11 cellular contexts compared by ENCODE assay signal in genomic region chr19:19517235-19517619, GRCh38. TPM values are rescaled to one million over a fixed set of nuclear protein-coding genes. Genes with fewer than 3 reads are reported as not detected.
A peak's percentile ranks its signal among the peaks of the same experiment; 100 is the strongest.
DNase-seq lines count a peak whose midpoint lies in the region; ATAC-seq and TF ChIP-seq lines count a peak whose summit lies in the region.
"Had no signal": no experiment of that assay in that cellular context is flagged by ENCODE, and none has a peak within 500 bp of the region (broad histone marks: within the 10 kb centered on the region; RNA-seq: fewer than 3 reads in every experiment).

No MANE protein-coding gene starts in this region.

- peaks cover 0 to 22% (median 17%) of the 10 kb centered on the region in 9 donors for H3K36me3 ChIP-seq in heart left ventricle
- H3K36me3 ChIP-seq in iPS-20b (ENCODE audit: insufficient read depth, low read depth, low read length): peaks cover 19% of the 10 kb centered on the region
- H3K36me3 ChIP-seq in transverse colon: no peaks in the 10 kb centered on the region

- no peak for TF ChIP-seq CTCF in heart left ventricle (IDR thresholded peaks at IDR 0.05)
- TF ChIP-seq CTCF in transverse colon (IDR thresholded peaks at IDR 0.05): no peak

- peak overlapping the region in 2 of 12 donors; percentile 90 to 92 for H3K27ac ChIP-seq in heart left ventricle
- no peak overlapping the region for H3K27ac ChIP-seq in iPS-20b (ENCODE audit: low read length)
- H3K27ac ChIP-seq in transverse colon: no peak overlapping the region

- ATAC-seq in heart left ventricle: no peak
- no peak for ATAC-seq in left cardiac atrium
- ATAC-seq in GM19023 (IDR thresholded peaks at IDR 0.05; ENCODE audit: unreplicated experiment): no peak
- no peak for ATAC-seq in esophagus mucosa
- ATAC-seq in GM19035 (IDR thresholded peaks at IDR 0.05; ENCODE audit: unreplicated experiment): no peak
- ATAC-seq: activated CD4-positive, CD25-positive, alpha-beta regulatory T cell treated with anti-CD3 and anti-CD28 coated beads, Interleukin-2, amount 50 U/mL, for 24 hours had no signal

- H3K4me3 ChIP-seq in heart left ventricle (peak overlapping the region in 10 of 12 donors; percentile 56 to 95 (median 77)), iPS-20b (ENCODE audit: low read length) (peak overlapping the region; percentile 99), transverse colon (peak overlapping the region in 3 of 4 donors; percentile 71 to 83 (median 76))

- H3K9me3 Mint-ChIP-seq in activated T-helper 2 cell treated with anti-CD3 and anti-CD28 coated beads, Interferon-gamma antibody, Interleukin-2, Interleukin-4, amounts not matched to agents 10 μg/mL and 5 μg/mL and 100 μg/mL, durations not matched to agents 14 hours and 24 hours and 36 hours: no peaks in the 10 kb centered on the region

- peak overlapping the region; percentile 93; the same call in 1 of the 2 replicates for H3K9ac ChIP-seq in iPS-20b (ENCODE audit: low read depth, low read length)

- TF ChIP-seq POLR2A in heart left ventricle (IDR thresholded peaks at IDR 0.05): no peak
- no peak for TF ChIP-seq POLR2A in transverse colon (IDR thresholded peaks at IDR 0.05)

- peaks cover 6% of the 10 kb centered on the region for H3K4me1 Mint-ChIP-seq in activated T-helper 2 cell treated with anti-CD3 and anti-CD28 coated beads, Interferon-gamma antibody, Interleukin-2, Interleukin-4, amounts not matched to agents 10 μg/mL and 5 μg/mL and 100 μg/mL, durations not matched to agents 14 hours and 24 hours and 36 hours (ENCODE audit: low read depth)

- H3K9me3 ChIP-seq in heart left ventricle (peaks cover 0 to 5% (median 0%) of the 10 kb centered on the region in 12 donors), iPS-20b (ENCODE audit: insufficient read depth, low read depth, low read length) (peaks cover 5% of the 10 kb centered on the region), transverse colon (no peaks in the 10 kb centered on the region)
- H3K9me3 ChIP-seq: neutrophil had no signal

- 79 to 86% (median 83%) methylated on average over 10 of the region's 10 CpGs for WGBS in heart left ventricle, 4 donors
- WGBS in transverse colon (ENCODE audit: low coverage in 1 of 2), 2 donors: 63 to 80% methylated on average over 3 to 10 of the region's 10 CpGs

- in situ Hi-C loops in transverse colon (cut with MboI; ENCODE audit: low pct_ligation_motif_present in 1 of 4, low pct_unique_long_range_greater_than_20kb in 1 of 4, low sequenced_read_pairs in 3 of 4): no loop called here

- DNase-seq in heart left ventricle: no peak
- no peak for DNase-seq in left cardiac atrium
- no peak for DNase-seq in activated T-helper 2 cell treated with anti-CD3 and anti-CD28 coated beads, Interferon-gamma antibody, Interleukin-2, Interleukin-4, amounts not matched to agents 10 μg/mL and 5 μg/mL and 100 μg/mL, durations not matched to agents 14 hours and 24 hours and 36 hours (ENCODE audit: low spot score)
- DNase-seq in transverse colon: no peak
- DNase-seq: NCI-H2227 treated with DMSO at 0.1 percent for 48 hours had no signal

- H3K27me3 ChIP-seq in heart left ventricle: no peaks in the 10 kb centered on the region
- no peaks in the 10 kb centered on the region for H3K27me3 ChIP-seq in iPS-20b (ENCODE audit: insufficient read depth, low read length)
- H3K27me3 ChIP-seq in transverse colon: no peaks in the 10 kb centered on the region

- intact Hi-C loops in heart left ventricle (cut with DNase I): no loop called here
- intact Hi-C loops in left cardiac atrium (cut with DNase I): no loop called here
- intact Hi-C loops in activated T-helper 2 cell treated with anti-CD3 and anti-CD28 coated beads, Interferon-gamma antibody, Interleukin-2, Interleukin-4, amounts not matched to agents 10 μg/mL and 5 μg/mL and 100 μg/mL, durations not matched to agents 14 hours and 24 hours and 36 hours (cut with micrococcal nuclease): no loop called here
- intact Hi-C loops in transverse colon (cut with DNase I; ENCODE audit: low total_unique reads): no loop called here

- TF ChIP-seq EP300 in transverse colon (IDR thresholded peaks at IDR 0.05; ENCODE audit: low read depth): no peak

- peak overlapping the region; percentile 94 for H3K27ac Mint-ChIP-seq in activated T-helper 2 cell treated with anti-CD3 and anti-CD28 coated beads, Interferon-gamma antibody, Interleukin-2, Interleukin-4, amounts not matched to agents 10 μg/mL and 5 μg/mL and 100 μg/mL, durations not matched to agents 14 hours and 24 hours and 36 hours

- H3K4me1 ChIP-seq in heart left ventricle (peaks cover 0 to 49% (median 29%) of the 10 kb centered on the region in 12 donors), iPS-20b (ENCODE audit: insufficient read depth, low read length) (no peaks in the 10 kb centered on the region), transverse colon (peaks cover 6 to 32% (median 19%) of the 10 kb centered on the region in 4 donors)

- peak overlapping the region; percentile 92 for H3K4me3 Mint-ChIP-seq in activated T-helper 2 cell treated with anti-CD3 and anti-CD28 coated beads, Interferon-gamma antibody, Interleukin-2, Interleukin-4, amounts not matched to agents 10 μg/mL and 5 μg/mL and 100 μg/mL, durations not matched to agents 14 hours and 24 hours and 36 hours (ENCODE audit: low read depth)

- peaks cover 38% of the 10 kb centered on the region for H3K36me3 Mint-ChIP-seq in activated T-helper 2 cell treated with anti-CD3 and anti-CD28 coated beads, Interferon-gamma antibody, Interleukin-2, Interleukin-4, amounts not matched to agents 10 μg/mL and 5 μg/mL and 100 μg/mL, durations not matched to agents 14 hours and 24 hours and 36 hours (ENCODE audit: low read depth)

- no peaks in the 10 kb centered on the region for H3K27me3 Mint-ChIP-seq in activated T-helper 2 cell treated with anti-CD3 and anti-CD28 coated beads, Interferon-gamma antibody, Interleukin-2, Interleukin-4, amounts not matched to agents 10 μg/mL and 5 μg/mL and 100 μg/mL, durations not matched to agents 14 hours and 24 hours and 36 hours (ENCODE audit: low read depth)

RNA-seq across cellular contexts. Expression of gene NDUFA13, which starts 1.2 kb away (rescaled TPM):
- total RNA-seq in heart left ventricle: 1,000 to 10,000 TPM in 3 of 9 donors, 100 to 1,000 TPM in 6; 101 to 1,154 (median 960) TPM
- 1,000 to 10,000 TPM in 1 of 2 donors, 100 to 1,000 TPM in 1; 856 to 1,476 TPM for polyA plus RNA-seq in heart left ventricle
- 100 to 1,000 TPM; 850 to 852 TPM for total RNA-seq in left cardiac atrium
- 381 and 393 TPM in 2 replicates for total RNA-seq in activated T-helper 2 cell treated with anti-CD3 and anti-CD28 coated beads, Interferon-gamma antibody, Interleukin-2, Interleukin-4, amounts not matched to agents 10 μg/mL and 5 μg/mL and 100 μg/mL, durations not matched to agents 14 hours and 24 hours and 36 hours
- total RNA-seq in transverse colon: 100 to 1,000 TPM in 1 of 4 donors, 10 to 100 TPM in 3; 21.1 to 100 (median 76.0) TPM
- 314 TPM for total RNA-seq in esophagus mucosa

RNA-seq across cellular contexts. Expression of gene TSSK6, which starts 1.9 kb away (rescaled TPM):
- total RNA-seq in heart left ventricle (1 to 10 TPM in 1 of 9 donors, under 1 TPM in 8; 0.28 to 1.0 (median 0.54) TPM), left cardiac atrium (under 1 TPM; 0.50 to 0.88 TPM), transverse colon (10 to 100 TPM in 2 of 4 donors, 1 to 10 TPM in 2; 2.6 to 10.5 (median 6.8) TPM), esophagus mucosa (1.4 TPM)
- polyA plus RNA-seq in heart left ventricle: under 1 TPM; 0.57 to 0.61 TPM
- 2.6 and 2.9 TPM in 2 replicates for total RNA-seq in activated T-helper 2 cell treated with anti-CD3 and anti-CD28 coated beads, Interferon-gamma antibody, Interleukin-2, Interleukin-4, amounts not matched to agents 10 μg/mL and 5 μg/mL and 100 μg/mL, durations not matched to agents 14 hours and 24 hours and 36 hours

RNA-seq across cellular contexts. Expression of gene YJEFN3, which starts 11.5 kb away (rescaled TPM):
- total RNA-seq in heart left ventricle (1 to 10 TPM in 8 of 9 donors, not detected in 1; 1.2 to 5.4 (median 2.3) TPM), left cardiac atrium (1 to 10 TPM; 2.7 to 2.9 TPM), transverse colon (1 to 10 TPM; 3.5 to 6.0 (median 4.0) TPM), esophagus mucosa (1.00 TPM)
- polyA plus RNA-seq in heart left ventricle: 1 to 10 TPM; 3.6 to 5.3 TPM
- 9.0 and 9.7 TPM in 2 replicates for total RNA-seq in activated T-helper 2 cell treated with anti-CD3 and anti-CD28 coated beads, Interferon-gamma antibody, Interleukin-2, Interleukin-4, amounts not matched to agents 10 μg/mL and 5 μg/mL and 100 μg/mL, durations not matched to agents 14 hours and 24 hours and 36 hours

RNA-seq across cellular contexts. Expression of gene CILP2, which starts 20.8 kb away (rescaled TPM):
- total RNA-seq in heart left ventricle: under 1 TPM in 7 of 9 donors, not detected in 2; 0.07 to 0.61 (median 0.22) TPM
- under 1 TPM; 0.08 to 0.24 TPM for polyA plus RNA-seq in heart left ventricle
- under 1 TPM; 0.32 to 0.71 TPM for total RNA-seq in left cardiac atrium
- 0.14 and 0.21 TPM in 2 replicates for total RNA-seq in activated T-helper 2 cell treated with anti-CD3 and anti-CD28 coated beads, Interferon-gamma antibody, Interleukin-2, Interleukin-4, amounts not matched to agents 10 μg/mL and 5 μg/mL and 100 μg/mL, durations not matched to agents 14 hours and 24 hours and 36 hours
- under 1 TPM in 1 of 4 donors, not detected in 3; 0.48 TPM for total RNA-seq in transverse colon
- not detected for total RNA-seq in esophagus mucosa
